In the genomic region with DNA sequence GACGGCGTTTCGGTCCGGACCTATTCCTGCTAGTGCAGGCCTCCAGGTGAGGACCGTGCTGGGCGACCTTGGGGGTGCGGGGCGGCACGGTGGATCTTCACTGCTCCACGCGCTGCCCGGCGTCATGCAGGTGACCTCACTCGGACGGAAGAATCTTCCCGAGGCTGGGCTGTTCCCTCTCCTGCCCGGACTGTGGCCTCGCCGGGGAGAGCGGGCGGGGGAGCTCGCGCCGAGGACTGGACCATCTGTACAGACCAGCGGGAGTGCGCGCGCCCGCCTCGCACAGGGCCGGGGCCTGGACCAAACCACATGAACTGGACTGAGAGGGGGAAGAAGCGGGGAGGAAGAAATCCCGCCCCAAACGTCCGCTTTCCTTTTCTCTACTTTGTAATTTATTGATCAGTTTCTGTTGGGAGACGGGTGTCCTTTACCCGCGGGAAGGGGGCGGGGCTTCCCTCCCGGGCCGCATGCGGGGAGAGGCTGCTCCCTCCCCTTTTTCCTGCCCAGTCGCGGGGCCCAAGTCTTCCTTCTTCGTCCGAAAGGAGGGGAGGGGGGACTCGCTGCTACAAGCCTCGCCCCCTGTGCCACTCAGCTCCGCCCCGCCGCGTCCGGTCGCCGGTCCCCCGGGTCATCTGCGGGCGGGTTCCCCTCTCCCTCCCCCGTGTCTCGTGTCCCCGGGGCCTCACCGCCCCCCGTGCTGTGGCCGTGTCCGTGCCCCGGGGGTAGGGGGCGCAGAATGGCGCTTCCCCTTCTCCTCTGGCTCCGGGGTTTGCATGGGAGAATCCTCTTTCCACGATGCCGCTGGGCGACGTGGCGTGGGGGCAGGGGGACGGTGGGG, we compare ENCODE assay signal across 8 cellular contexts. TPM values are rescaled to one million over a fixed set of nuclear protein-coding genes. Genes with fewer than 3 reads are reported as not detected.
A peak's percentile ranks its signal among the peaks of the same experiment; 100 is the strongest.
DNase-seq lines count a peak whose midpoint lies in the region; ATAC-seq and TF ChIP-seq lines count a peak whose summit lies in the region.

No MANE protein-coding gene starts in this region.

- no peak for TF ChIP-seq EP300 in ovary (IDR thresholded peaks at IDR 0.05)

- peaks cover 2% of the 10 kb centered on the region; the same call in 1 of the 2 replicates for H3K9me3 ChIP-seq in SJSA1 (replicated peaks)
- H3K9me3 ChIP-seq in left ventricle myocardium inferior (replicated peaks) = no peaks in the 10 kb centered on the region
- no peaks in the 10 kb centered on the region for H3K9me3 ChIP-seq in ovary

- WGBS in ovary, 3 donors = 1% methylated on average over 57 to 75 of the region's 75 CpGs

- H3K4me3 ChIP-seq in NB4 (ENCODE audit: low read depth, low read length) (peak overlapping the region; percentile 62), SJSA1 (peak overlapping the region; percentile 51), astrocyte of the cerebellum (ENCODE audit: low read depth, low read length) (peak overlapping the region; percentile 62), left ventricle myocardium inferior (peak overlapping the region; percentile 80), ovary (peak overlapping the region; percentile 42)

- DNase-seq in GF-D8 (lab: John Stamatoyannopoulos, UW) (peak; percentile 75), NB4 (ENCODE audit: low read depth) (peak; percentile 83), SJSA1 (ENCODE audit: low read depth in 1 of 2, low spot score in 2 of 2) (peak; percentile 85 to 93), astrocyte of the cerebellum (ENCODE audit: low read depth) (no peak), left ventricle myocardium inferior (peak; percentile 85), ovary (peak; percentile 75 to 87 (median 80))

- TF ChIP-seq CTCF in NB4 (IDR thresholded peaks at IDR 0.05; ENCODE audit: low read depth, low read length) (no peak), astrocyte of the cerebellum (IDR thresholded peaks at IDR 0.05; ENCODE audit: low read depth, low read length, missing control alignments) (no peak), left ventricle myocardium inferior (IDR thresholded peaks at IDR 0.05; ENCODE audit: borderline replicate concordance) (no peak), ovary (IDR thresholded peaks at IDR 0.05) (no peak)

- no peak for ATAC-seq in HG03432 (IDR thresholded peaks at IDR 0.05; ENCODE audit: unreplicated experiment)
- ATAC-seq in HG02884 (IDR thresholded peaks at IDR 0.05; ENCODE audit: unreplicated experiment) = no peak

- H3K27me3 ChIP-seq in SJSA1 (replicated peaks) (no peaks in the 10 kb centered on the region), left ventricle myocardium inferior (ENCODE audit: low read depth) (no peaks in the 10 kb centered on the region), ovary (no peaks in the 10 kb centered on the region)

- TF ChIP-seq POLR2A in NB4 (IDR thresholded peaks at IDR 0.05; ENCODE audit: extremely low read depth, insufficient read length) = no peak
- TF ChIP-seq POLR2A in ovary (IDR thresholded peaks at IDR 0.05) = no peak

- H3K27ac ChIP-seq in SJSA1 (0 out of 2 replicates have a peak overlapping the region, but pooled peaks have one; percentile 9), left ventricle myocardium inferior (replicated peaks) (peak overlapping the region; percentile 95), ovary (peak overlapping the region in 1 of 2 donors; percentile 33)

- intact Hi-C loops in left ventricle myocardium inferior (cut with micrococcal nuclease) (no loop called here), ovary (cut with DNase I) (no loop called here)

- H3K36me3 ChIP-seq in SJSA1 = no peaks in the 10 kb centered on the region
- H3K36me3 ChIP-seq in left ventricle myocardium inferior = no peaks in the 10 kb centered on the region
- no peaks in the 10 kb centered on the region for H3K36me3 ChIP-seq in ovary

- H3K4me1 ChIP-seq in SJSA1 (replicated peaks) (peaks cover 45% of the 10 kb centered on the region), left ventricle myocardium inferior (peaks cover 77% of the 10 kb centered on the region), ovary (ENCODE audit: insufficient read depth) (peaks cover 4% of the 10 kb centered on the region)

- in situ Hi-C loops in astrocyte of the cerebellum (cut with HindIII; ENCODE audit: low sequenced_read_pairs) = no loop called here

RNA-seq across cellular contexts. Expression of a gene that starts 4.9 kb away (rescaled TPM):
- total RNA-seq in SJSA1 (2014; rRNA removed; shearing (Covaris generic)) = not detected in 2 replicates
- total RNA-seq in left ventricle myocardium inferior (1,040 TPM), ovary (1 to 10 TPM in 5 of 7 donors, under 1 TPM in 2; 0.36 to 3.0 (median 2.1) TPM)
- 10 to 100 TPM in 1 of 2 donors, 1 to 10 TPM in 1; 4.0 to 10.5 TPM for polyA plus RNA-seq in ovary

RNA-seq across cellular contexts. Expression of a gene that starts 7.3 kb away (rescaled TPM):
- 6.8 and 9.2 TPM in 2 replicates for total RNA-seq in SJSA1 (2014; rRNA removed; shearing (Covaris generic))
- total RNA-seq in left ventricle myocardium inferior (31.5 TPM), ovary (10 to 100 TPM in 2 of 7 donors, 1 to 10 TPM in 5; 1.2 to 12.2 (median 8.2) TPM)
- polyA plus RNA-seq in ovary = 1 to 10 TPM; 1.1 to 5.1 TPM

RNA-seq across cellular contexts. Expression of a gene that starts 31.0 kb away (rescaled TPM):
- total RNA-seq in SJSA1 (2014; rRNA removed; shearing (Covaris generic)) = 3.4 and 3.6 TPM in 2 replicates
- 5.7 TPM for total RNA-seq in left ventricle myocardium inferior
- 1 to 10 TPM in 6 of 7 donors, under 1 TPM in 1; 0.72 to 6.1 (median 3.2) TPM for total RNA-seq in ovary
- 1 to 10 TPM in 1 of 2 donors, under 1 TPM in 1; 0.55 to 5.8 TPM for polyA plus RNA-seq in ovary

RNA-seq across cellular contexts. Expression of a gene that starts 31.4 kb away (rescaled TPM):
- 4.3 TPM in 1 of 2 replicates, not detected in the other for total RNA-seq in SJSA1 (2014; rRNA removed; shearing (Covaris generic))
- total RNA-seq in left ventricle myocardium inferior = 1.6 TPM
- total RNA-seq in ovary = 1 to 10 TPM in 1 of 7 donors, under 1 TPM in 3, not detected in 3; 0.45 to 1.5 (median 0.46) TPM
- polyA plus RNA-seq in ovary = under 1 TPM in 1 of 2 donors, not detected in 1; 0.42 TPM

RNA-seq across cellular contexts. Expression of a gene that starts 36.2 kb away (rescaled TPM):
- total RNA-seq in SJSA1 (2014; rRNA removed; shearing (Covaris generic)) = 15.9 and 21.6 TPM in 2 replicates
- total RNA-seq in left ventricle myocardium inferior (23.4 TPM), ovary (1 to 10 TPM; 6.6 to 9.8 (median 8.5) TPM)
- 1 to 10 TPM in 1 of 2 donors, under 1 TPM in 1; 0.82 to 8.9 TPM for polyA plus RNA-seq in ovary

Comparison
In these comparisons a context has a peak if more than half of its experiments do, and no peak if none do; other contexts are left out.
1. RNA of a gene that starts 4.9 kb away (total RNA-seq): 1,040 TPM in left ventricle myocardium inferior (single experiment); 0.36 to 3.0 TPM in ovary and not detected in SJSA1; every median in the first group is over 100 times any median in the second.
2. Peak in every context shown above with its lines, with median percentiles within 50 percentile points of each other: H3K4me3 ChIP-seq.